Comparison of ENCODE assay signal across 1 cellular context in genomic region chr2:69601179-69601612, GRCh38.
TF ChIP-seq lines count a peak whose summit lies in the region.

No MANE protein-coding gene starts in this region.

TF ChIP-seq in HepG2, 621 proteins besides CTCF, POLR2A, EP300 and RAD21 (continued from another document):
- TF ChIP-seq HBP1 (CRISPR knock-in tag; IDR thresholded peaks at IDR 0.05; ENCODE audit: low read depth) (no peak), ZNF382 (CRISPR knock-in tag; IDR thresholded peaks at IDR 0.05; ENCODE audit: borderline replicate concordance) (no peak), ZNF775 (CRISPR knock-in tag; IDR thresholded peaks at IDR 0.05; ENCODE audit: borderline replicate concordance) (no peak), ZNF607 (CRISPR knock-in tag; IDR thresholded peaks at IDR 0.05; ENCODE audit: borderline replicate concordance) (no peak), RELA (CRISPR knock-in tag; IDR thresholded peaks at IDR 0.05) (no peak), SNAPC5 (CRISPR knock-in tag; IDR thresholded peaks at IDR 0.05; ENCODE audit: borderline replicate concordance) (no peak), WIZ (CRISPR knock-in tag; IDR thresholded peaks at IDR 0.05) (no peak)
